Comparison of ENCODE assay signal across 9 cellular contexts in the genomic region with DNA sequence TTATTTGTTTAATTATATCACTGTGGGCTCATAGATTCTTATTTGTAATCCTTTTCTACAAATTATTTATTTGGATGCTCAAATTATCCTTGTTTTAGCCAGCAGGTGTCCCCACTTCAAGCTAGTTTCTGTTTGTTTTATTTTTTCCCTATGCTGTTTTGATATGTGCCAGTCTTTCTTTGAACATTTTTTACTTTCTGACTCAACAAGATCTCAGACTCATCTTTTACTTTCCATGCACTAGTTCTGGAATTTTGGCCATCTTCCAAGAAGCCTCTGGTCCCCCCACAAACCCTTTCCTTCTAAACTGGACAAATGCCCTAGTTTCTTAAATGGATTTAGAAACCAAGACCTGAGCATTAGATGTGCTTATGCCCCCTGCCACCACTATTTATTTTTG. TPM values are rescaled to one million over a fixed set of nuclear protein-coding genes. Genes with fewer than 3 reads are reported as not detected.
DNase-seq lines count a peak whose midpoint lies in the region; ATAC-seq and TF ChIP-seq lines count a peak whose summit lies in the region.
"Had no signal": no experiment of that assay in that cellular context is flagged by ENCODE, and none has a peak within 500 bp of the region (broad histone marks: within the 10 kb centered on the region; RNA-seq: fewer than 3 reads in every experiment).

No MANE protein-coding gene starts in this region.

- H3K27ac ChIP-seq in CD8-positive, alpha-beta T cell (ENCODE audit: low read depth, low read length) = no peak overlapping the region
- no peak overlapping the region for H3K27ac ChIP-seq in IMR-90 (ENCODE audit: insufficient read depth, low read length)
- H3K27ac ChIP-seq: skin epidermis had no signal

- no peak overlapping the region for H2BK15ac ChIP-seq in IMR-90 (ENCODE audit: low read depth, low read length)

- H4K8ac ChIP-seq in IMR-90 (ENCODE audit: low read depth in 2 of 2, low read length in 2 of 2) = no peak overlapping the region

- H3K4ac ChIP-seq in IMR-90 (ENCODE audit: low read depth, low read length) = no peak overlapping the region

- no TSS peak for BruUV-seq in IMR-90 (replicated peaks; lab: Mats Ljungman, UMichigan)

- H3K27me3 Mint-ChIP-seq in CD8-positive, alpha-beta T cell (ENCODE audit: low read depth) = no peaks in the 10 kb centered on the region

- H3K27ac Mint-ChIP-seq in CD8-positive, alpha-beta T cell = no peak overlapping the region

- H2AFZ ChIP-seq in IMR-90 (replicated peaks; ENCODE audit: low read length, poor library complexity) = no peak overlapping the region

- no peak overlapping the region for H2BK20ac ChIP-seq in IMR-90 (ENCODE audit: low read depth, low read length)

- TF ChIP-seq POLR2A in IMR-90 (IDR thresholded peaks at IDR 0.05; ENCODE audit: low read depth, low read length) = no peak

- TF ChIP-seq RAD21 in IMR-90 (IDR thresholded peaks at IDR 0.05; ENCODE audit: low read length) = peak; percentile 44

- H2BK120ac ChIP-seq in IMR-90 (ENCODE audit: low read depth, low read length) = no peak overlapping the region

- H3K23ac ChIP-seq in IMR-90 (ENCODE audit: low read depth, low read length) = no peak overlapping the region

- H3K9ac ChIP-seq in IMR-90 (ENCODE audit: low read depth, low read length) = no peak overlapping the region

- H3K9me3 ChIP-seq in CD8-positive, alpha-beta T cell (ENCODE audit: low read length) = no peaks in the 10 kb centered on the region
- H3K9me3 ChIP-seq in IMR-90 (ENCODE audit: control insufficient read depth, insufficient read depth, low read length) = no peaks in the 10 kb centered on the region

- H4K91ac ChIP-seq in IMR-90 (ENCODE audit: insufficient read depth, low read depth, low read length) = no peak overlapping the region

- H3K4me2 ChIP-seq in IMR-90 (ENCODE audit: low read depth, low read length) = peak overlapping the region; percentile 62; the same call in 1 of the 2 replicates

- CTCF ChIA-PET in CD8-positive, alpha-beta T cell (lab: Charles Lee) = interaction anchor here (0.7 kb wide), 2 partner anchors 9 kb away, joined by 3 read pairs; no protein-coding TSS in a partner anchor
- CTCF ChIA-PET in IMR-90 (lab: Yijun Ruan, JAX) = interaction anchor here (0.5 kb wide), 1 partner anchor 58 kb away, joined by 5 read pairs; no protein-coding TSS in a partner anchor

- no peak for ATAC-seq in CD8-positive, alpha-beta T cell
- peak; percentile 29 for ATAC-seq in IMR-90 (ENCODE audit: low read depth)
- no peak for ATAC-seq in GM18870 (IDR thresholded peaks at IDR 0.05; ENCODE audit: unreplicated experiment)
- ATAC-seq in HG03571 (IDR thresholded peaks at IDR 0.05; ENCODE audit: unreplicated experiment) = no peak

- H3K14ac ChIP-seq in IMR-90 (replicated peaks; ENCODE audit: low read depth, low read length) = no peak overlapping the region

- no peaks in the 10 kb centered on the region for H3K4me1 Mint-ChIP-seq in CD8-positive, alpha-beta T cell (ENCODE audit: low read depth)

- intact Hi-C loops in CD8-positive, alpha-beta T cell (cut with DNase I, micrococcal nuclease) = loop anchor here in 1 of 2 experiments (5.0 kb wide), 1 partner anchor 383 kb away; no protein-coding TSS in a partner anchor
- intact Hi-C loops in IMR-90 (cut with micrococcal nuclease) = loop anchor here (5.0 kb wide), 1 partner anchor 378 kb away; a partner anchor contains a TSS

- DNase-seq in CD8-positive, alpha-beta T cell = no peak
- DNase-seq in IMR-90 (peak; percentile 36), astrocyte of the spinal cord (ENCODE audit: low read depth, low spot score) (peak; percentile 34), medulla oblongata (ENCODE audit: extremely low spot score) (peak; percentile 29), NCI-H2171 treated with DMSO at 0.1 percent for 48 hours (lab: John Stamatoyannopoulos, UW) (no peak), NCI-H2029 (lab: John Stamatoyannopoulos, UW) (no peak)

- H3K9me1 ChIP-seq in IMR-90 (ENCODE audit: insufficient read depth, low read length) = no peaks in the 10 kb centered on the region

- in situ Hi-C loops in IMR-90 (cut with MboI; ENCODE audit: low sequenced_read_pairs) = loop anchor here (25.0 kb wide), 1 partner anchor 373 kb away; a partner anchor contains a TSS
- in situ Hi-C loops in astrocyte of the spinal cord (cut with HindIII; ENCODE audit: low sequenced_read_pairs) = no loop called here

- H3K4me1 ChIP-seq in CD8-positive, alpha-beta T cell (ENCODE audit: insufficient read depth, low read length) = no peaks in the 10 kb centered on the region
- H3K4me1 ChIP-seq in IMR-90 (ENCODE audit: control insufficient read depth, insufficient read depth, low read length) = no peaks in the 10 kb centered on the region

- H3K27me3 ChIP-seq in CD8-positive, alpha-beta T cell (ENCODE audit: insufficient read depth, low read length) = no peaks in the 10 kb centered on the region
- peaks cover 11% of the 10 kb centered on the region for H3K27me3 ChIP-seq in IMR-90 (ENCODE audit: control insufficient read depth, insufficient read depth, low read length)

- no peaks in the 10 kb centered on the region for H3K9me3 Mint-ChIP-seq in CD8-positive, alpha-beta T cell

- H3K4me3 Mint-ChIP-seq in CD8-positive, alpha-beta T cell = no peak overlapping the region

- no peaks in the 10 kb centered on the region for H3K79me1 ChIP-seq in IMR-90 (ENCODE audit: low read depth in 1 of 2, low read length in 2 of 2)

- no peaks in the 10 kb centered on the region for H3K36me3 Mint-ChIP-seq in CD8-positive, alpha-beta T cell

- no peak overlapping the region for H2AK9ac ChIP-seq in IMR-90 (replicated peaks; ENCODE audit: low read depth, low read length, poor library complexity)

- no peak overlapping the region for H3K56ac ChIP-seq in IMR-90 (ENCODE audit: extremely low read depth, insufficient read depth, low read length)

- no peak overlapping the region for H2AK5ac ChIP-seq in IMR-90 (ENCODE audit: low read depth, low read length)

- no peak overlapping the region for H4K5ac ChIP-seq in IMR-90 (ENCODE audit: low read depth, low read length)

- POLR2A ChIA-PET in CD8-positive, alpha-beta T cell (lab: Charles Lee) = no interaction called here
- POLR2A ChIA-PET in IMR-90 (lab: Charles Lee; ENCODE audit: unreplicated experiment) = no interaction called here

- H3K4me3 ChIP-seq in CD8-positive, alpha-beta T cell (ENCODE audit: low read depth, low read length) = no peak overlapping the region
- no peak overlapping the region for H3K4me3 ChIP-seq in IMR-90 (ENCODE audit: insufficient read depth, low read depth, low read length)
- H3K4me3 ChIP-seq in astrocyte of the spinal cord (ENCODE audit: low read depth, low read length) = no peak overlapping the region
- H3K4me3 ChIP-seq: skin epidermis had no signal

- H4K20me1 ChIP-seq in IMR-90 (ENCODE audit: insufficient read depth, low read length) = no peaks in the 10 kb centered on the region

- dilution Hi-C loops in IMR-90 (cut with HindIII; ENCODE audit: low sequenced_read_pairs, unreplicated experiment) = no loop called here

- no peaks in the 10 kb centered on the region for H3K36me3 ChIP-seq in CD8-positive, alpha-beta T cell (ENCODE audit: insufficient read depth, low read length)
- no peaks in the 10 kb centered on the region for H3K36me3 ChIP-seq in IMR-90 (ENCODE audit: control insufficient read depth, insufficient read depth, low read length)

- H2BK5ac ChIP-seq in IMR-90 (ENCODE audit: low read depth, low read length, poor library complexity, severe bottlenecking) = no peak overlapping the region

- no peak overlapping the region for H3K18ac ChIP-seq in IMR-90 (ENCODE audit: low read depth, low read length)

- peak; percentile 44 for TF ChIP-seq CTCF in CD8-positive, alpha-beta T cell (IDR thresholded peaks at IDR 0.05)
- TF ChIP-seq CTCF in IMR-90 (conservative IDR thresholded peaks at IDR 0.05; ENCODE audit: low read depth, low read length) (peak; percentile 59), astrocyte of the spinal cord (IDR thresholded peaks at IDR 0.05; ENCODE audit: low read depth, low read length) (peak; percentile 54)

TF ChIP-seq in IMR-90, 13 proteins besides CTCF, POLR2A, EP300 and RAD21:
- TF ChIP-seq RCOR1 (IDR thresholded peaks at IDR 0.05; ENCODE audit: insufficient replicate concordance, low read length) (no peak), SMC3 (IDR thresholded peaks at IDR 0.05; ENCODE audit: low read depth, low read length) (peak; percentile 55)

RNA-seq across cellular contexts. Expression of a gene that starts 11.5 kb away (rescaled TPM):
- total RNA-seq in CD8-positive, alpha-beta T cell = 10 to 100 TPM; 23.6 to 28.7 TPM
- total RNA-seq in IMR-90 (2012; rRNA removed) = 45.3 and 66.1 TPM in 2 replicates
- 62.4 and 75.5 TPM in 2 replicates for polyA plus RNA-seq in IMR-90 (2012; rRNA removed)
- polyA plus RNA-seq in IMR-90 (2012; cell fraction: cytosol; rRNA removed) = 74.7 and 99.9 TPM in 2 replicates
- 27.3 and 62.8 TPM in 2 replicates for polyA plus RNA-seq in IMR-90 (2012; cell fraction: nucleus; rRNA removed; ENCODE audit: low replicate concordance)

RNA-seq across cellular contexts. Expression of a gene that starts 16.9 kb away (rescaled TPM):
- total RNA-seq in CD8-positive, alpha-beta T cell = 10 to 100 TPM; 17.6 to 18.4 TPM
- 28.7 and 39.4 TPM in 2 replicates for total RNA-seq in IMR-90 (2012; rRNA removed)
- polyA plus RNA-seq in IMR-90 (2012; rRNA removed) = 17.9 and 20.0 TPM in 2 replicates
- polyA plus RNA-seq in IMR-90 (2012; cell fraction: cytosol; rRNA removed) = 7.6 and 13.4 TPM in 2 replicates
- 12.9 and 28.1 TPM in 2 replicates for polyA plus RNA-seq in IMR-90 (2012; cell fraction: nucleus; rRNA removed; ENCODE audit: low replicate concordance)

Comparison
In these comparisons a context has a peak if more than half of its experiments do, and no peak if none do; other contexts are left out.
1. DNase-seq: peak in IMR-90 (single experiment), astrocyte of the spinal cord (single experiment) and medulla oblongata (single experiment); none in CD8-positive, alpha-beta T cell (0 of 7), NCI-H2171 treated with DMSO at 0.1 percent for 48 hours (single experiment) and NCI-H2029 (single experiment).
2. Peak in every context shown above with its lines, with median percentiles within 50 percentile points of each other: CTCF ChIP-seq.